ENCODE assay signal across 12 cellular contexts in the genomic region with DNA sequence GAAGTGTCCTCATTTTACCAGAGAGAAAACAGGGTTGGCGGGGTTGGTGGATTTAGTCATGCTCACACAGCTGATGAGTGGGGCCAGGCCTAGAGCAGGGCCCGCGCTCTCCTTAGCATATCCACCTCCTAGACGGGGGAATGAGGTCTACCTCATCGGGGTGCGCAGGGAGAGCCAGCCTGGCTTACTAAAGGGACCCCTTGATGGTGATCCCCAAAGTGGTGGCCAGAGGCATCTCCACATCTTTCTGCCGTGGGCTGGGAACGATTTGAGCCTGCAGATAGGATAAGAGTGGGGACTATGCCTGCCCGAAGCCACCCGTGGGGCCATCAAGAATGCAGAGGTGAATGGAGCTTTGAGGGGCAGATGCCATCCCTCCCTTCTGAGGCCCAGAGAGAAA.
"Had no signal": no experiment of that assay in that cellular context is flagged by ENCODE, and none has a peak within 500 bp of the region (broad histone marks: within the 10 kb centered on the region; RNA-seq: fewer than 3 reads in every experiment).

No MANE protein-coding gene starts in this region.

- H3K27ac ChIP-seq: epithelial cell of prostate, parathyroid adenoma had no signal

- H3K4me3 ChIP-seq: skin epidermis had no signal

- DNase-seq: activated CD4-positive, alpha-beta T cell treated with anti-CD3 and anti-CD28 coated beads, Interleukin-2, amount 10 ng/mL, durations not matched to agents 7 days and 5 days; activated CD8-positive, alpha-beta memory T cell treated with anti-CD3 and anti-CD28 coated beads, Interleukin-2, amount 50 U/mL, for 48 hours; activated naive CD4-positive, alpha-beta T cell treated with Interleukin-2 at 50 U/mL for 16 hours; foreskin melanocyte; stimulated activated CD4-positive, alpha-beta T cell treated with anti-CD3 and anti-CD28 coated beads, Interleukin-4, amount 100 ng/mL, for 24 hours; stimulated activated naive CD4-positive, alpha-beta T cell had no signal

- FAIRE-seq: keratinocyte, urothelium cell line had no signal

- H2AFZ ChIP-seq: parathyroid adenoma had no signal

- ATAC-seq: activated T-helper 17 cell treated with anti-CD3 and anti-CD28 coated beads, Interleukin-2, amount 50 U/mL, for 72 hours had no signal

- H3K9ac ChIP-seq: parathyroid adenoma had no signal
